8 cellular contexts compared by ENCODE assay signal in the genomic region with DNA sequence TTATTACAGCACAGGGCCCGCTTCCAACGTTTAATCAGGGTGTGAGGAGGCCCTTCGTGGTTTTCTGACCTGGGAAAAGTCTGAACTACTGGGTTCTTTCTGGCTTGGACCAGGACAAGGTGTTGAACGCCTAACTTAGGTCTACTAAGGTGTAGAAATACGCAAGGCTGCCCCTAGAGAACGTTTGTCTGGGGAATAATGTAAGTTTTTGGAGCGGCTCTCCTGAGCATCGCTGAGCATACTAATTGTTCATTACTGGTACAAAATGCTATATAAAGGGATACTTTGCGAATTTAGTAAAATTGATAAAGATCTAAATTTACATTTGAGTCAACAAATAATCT. TPM values are rescaled to one million over a fixed set of nuclear protein-coding genes. Genes with fewer than 3 reads are reported as not detected.
DNase-seq lines count a peak whose midpoint lies in the region; ATAC-seq and TF ChIP-seq lines count a peak whose summit lies in the region.

No MANE protein-coding gene starts in this region.

- peak overlapping the region; percentile 95 to 97 for H3K27ac Mint-ChIP-seq in effector memory CD8-positive, alpha-beta T cell

- WGBS in prostate gland = 42% methylated on average over 9 of the region's 9 CpGs

- ATAC-seq in GM18861 (IDR thresholded peaks at IDR 0.05; ENCODE audit: unreplicated experiment) (peak; percentile 8), HG03378 (IDR thresholded peaks at IDR 0.05; ENCODE audit: unreplicated experiment) (no peak)
- ATAC-seq in effector memory CD8-positive, alpha-beta T cell (replicated peaks) = peak; percentile 7

- H3K36me3 Mint-ChIP-seq in effector memory CD8-positive, alpha-beta T cell (ENCODE audit: insufficient read depth) = peaks cover 16% of the 10 kb centered on the region

- H3K27ac ChIP-seq in KOPT-K1 (ENCODE audit: low read depth, low read length, poor library complexity, severe bottlenecking) = peak overlapping the region; percentile 73
- peak overlapping the region; percentile 68 to 78 for H3K27ac ChIP-seq in prostate gland

- no peak for TF ChIP-seq CTCF in prostate gland (IDR thresholded peaks at IDR 0.05)

- H3K4me1 Mint-ChIP-seq in effector memory CD8-positive, alpha-beta T cell (ENCODE audit: low read depth in 2 of 2) = peaks cover 12 to 28% of the 10 kb centered on the region in 2 donors

- H3K27me3 ChIP-seq in prostate gland (replicated peaks; ENCODE audit: insufficient read depth) = no peaks in the 10 kb centered on the region

- peak overlapping the region; percentile 95 to 97 for H3K4me3 Mint-ChIP-seq in effector memory CD8-positive, alpha-beta T cell

- intact Hi-C loops in prostate gland (cut with DNase I) = no loop called here

- no peaks in the 10 kb centered on the region for H3K9me3 Mint-ChIP-seq in effector memory CD8-positive, alpha-beta T cell

- peaks cover 41% of the 10 kb centered on the region for H3K36me3 ChIP-seq in KOPT-K1 (ENCODE audit: insufficient read depth, low read length)
- H3K36me3 ChIP-seq in prostate gland = no peaks in the 10 kb centered on the region

- H3K9me3 ChIP-seq in KOPT-K1 (ENCODE audit: insufficient read depth, low read length, poor library complexity, severe bottlenecking) (no peaks in the 10 kb centered on the region), prostate gland (no peaks in the 10 kb centered on the region)

- DNase-seq in effector memory CD8-positive, alpha-beta T cell = no peak
- DNase-seq in prostate gland (ENCODE audit: low spot score) = no peak
- no peak for DNase-seq in NCI-H82 treated with DMSO at 0.1 percent for 48 hours (lab: John Stamatoyannopoulos, UW; ENCODE audit: unreplicated experiment)
- no peak for DNase-seq in dermis blood vessel endothelial cell
- DNase-seq in HuH-7 (ENCODE audit: low spot score) = no peak

- peak overlapping the region; percentile 45 to 73 for H3K4me3 ChIP-seq in prostate gland

- no peaks in the 10 kb centered on the region for H3K27me3 Mint-ChIP-seq in effector memory CD8-positive, alpha-beta T cell

- TF ChIP-seq POLR2A in prostate gland (IDR thresholded peaks at IDR 0.05) = no peak

- peaks cover 4% of the 10 kb centered on the region for H3K4me1 ChIP-seq in prostate gland (replicated peaks)

RNA-seq across cellular contexts. Expression of a gene that starts 32.4 kb away (rescaled TPM):
- total RNA-seq in prostate gland = 100 to 1,000 TPM; 124 to 190 TPM
- total RNA-seq in dermis blood vessel endothelial cell = 69.8 and 111 TPM in 2 replicates
